In the genomic region with DNA sequence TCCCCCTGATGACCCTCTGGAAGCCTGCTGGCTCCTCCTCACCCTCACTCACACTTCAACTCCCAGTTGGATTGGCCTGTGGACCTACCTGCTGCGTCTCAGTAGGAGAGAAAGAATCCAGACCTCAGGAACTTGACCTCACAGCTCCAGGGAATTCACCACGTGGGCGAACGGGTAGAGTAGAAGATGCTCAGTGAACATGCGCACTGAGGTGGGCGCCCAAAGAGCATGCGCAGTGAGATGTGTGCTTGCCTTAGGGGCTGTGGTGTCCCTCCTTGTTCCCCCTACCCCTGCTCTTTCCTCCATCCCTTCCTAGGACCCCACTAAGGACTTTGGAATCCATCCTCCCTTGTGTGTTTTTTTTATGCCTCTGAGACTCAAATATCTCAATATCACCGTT, we compare ENCODE assay signal across 9 cellular contexts. TPM values are rescaled to one million over a fixed set of nuclear protein-coding genes. Genes with fewer than 3 reads are reported as not detected.
"Had no signal": no experiment of that assay in that cellular context is flagged by ENCODE, and none has a peak within 500 bp of the region (broad histone marks: within the 10 kb centered on the region; RNA-seq: fewer than 3 reads in every experiment).

No MANE protein-coding gene starts in this region.

- DNase-seq: GDM1, GF-D8 had no signal

- ATAC-seq: GM12878 had no signal

- FAIRE-seq: G401.6, GM12878, GM12891, GM12892, GM18507, GM19239 had no signal

- H3K4me3 ChIP-seq: GM12878 had no signal

RNA-seq across cellular contexts. Expression of gene FOXR2, which starts 12.9 kb away (rescaled TPM):
- total RNA-seq: G401, GM12878 had no signal
- polyA plus RNA-seq: GM12878 had no signal
